18 cellular contexts compared by ENCODE assay signal in the genomic region with DNA sequence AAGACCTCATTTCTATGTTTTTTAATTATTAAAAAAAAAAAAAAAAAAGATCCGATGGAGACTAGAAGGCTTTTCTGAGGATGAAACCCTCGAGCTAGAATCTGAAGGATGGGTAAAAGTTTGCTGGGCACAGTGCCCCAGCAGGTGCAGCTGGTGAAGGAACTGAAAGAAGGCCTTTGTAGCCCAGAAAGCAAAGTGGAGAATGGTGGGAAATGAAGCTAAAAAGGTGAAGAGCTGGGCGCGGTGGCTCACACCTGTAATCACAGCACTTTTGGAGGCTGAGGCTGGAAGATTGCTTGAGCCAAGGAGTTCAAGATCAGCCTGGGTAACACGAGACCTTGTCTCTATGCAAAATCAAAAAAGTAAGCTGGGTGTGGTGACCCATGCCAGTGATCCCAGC. TPM values are rescaled to one million over a fixed set of nuclear protein-coding genes. Genes with fewer than 3 reads are reported as not detected.
DNase-seq lines count a peak whose midpoint lies in the region; ATAC-seq, FAIRE-seq and TF ChIP-seq lines count a peak whose summit lies in the region.
"Had no signal": no experiment of that assay in that cellular context is flagged by ENCODE, and none has a peak within 500 bp of the region (broad histone marks: within the 10 kb centered on the region; RNA-seq: fewer than 3 reads in every experiment).

No MANE protein-coding gene starts in this region.

- BruUV-seq in GM12878 (replicated peaks; lab: Mats Ljungman, UMichigan), result no TSS peak

- H3K9ac ChIP-seq in OCI-LY1 (ENCODE audit: low read length) (peak overlapping the region; percentile 24; the same call in 1 of the 2 replicates), GM12878 (ENCODE audit: control insufficient read depth, insufficient read depth, low read length) (no peak overlapping the region)

- H3K9me3 Mint-ChIP-seq in activated T-cell treated with anti-CD3 and anti-CD28 coated beads, Interleukin-2, amount 50 U/mL, for 72 hours, result no peaks in the 10 kb centered on the region
- no peaks in the 10 kb centered on the region for H3K9me3 Mint-ChIP-seq in stimulated activated memory B cell treated with anti-CD40 and anti-IgM and Interleukin-4, amounts not matched to agents 10 μg/mL and 1 μg/mL and 100 μg/mL, for 72 hours

- peak overlapping the region; percentile 75 for H3K27ac ChIP-seq in OCI-LY1 (ENCODE audit: low read depth, low read length, poor library complexity, severe bottlenecking)
- H3K27ac ChIP-seq in GM12878 (ENCODE audit: control insufficient read depth, insufficient read depth), result peak overlapping the region; percentile 37; the same call in 1 of the 2 replicates
- H3K27ac ChIP-seq: pancreas, vagina had no signal

- TF ChIP-seq POLR2A in GM12878 (IDR thresholded peaks at IDR 0.05; ENCODE audit: low read depth, low read length), result no peak

- in situ Hi-C loops in GM12878 (cut with MboI), result no loop called here

- peak overlapping the region; percentile 83 for H3K4me3 ChIP-seq in OCI-LY1 (ENCODE audit: low read depth, low read length, poor library complexity, severe bottlenecking)
- H3K4me3 ChIP-seq in GM12878, result peak overlapping the region; percentile 26; the same call in 1 of the 2 replicates
- H3K4me3 ChIP-seq: lung had no signal

- TF ChIP-seq CTCF in OCI-LY1 (IDR thresholded peaks at IDR 0.05; ENCODE audit: low read length) (no peak), GM12878 (IDR thresholded peaks at IDR 0.05 in 2 of 3, conservative IDR thresholded peaks at IDR 0.05 in 1 of 3; ENCODE audit: control insufficient read depth in 2 of 3, extremely low read depth in 1 of 3, insufficient read depth in 1 of 3, low read depth in 3 of 3, low read length in 3 of 3) (no peak)

- no peak for FAIRE-seq in GM12878 (lab: Jason Lieb, UNC)
- FAIRE-seq: colon, pancreas had no signal

- no peaks in the 10 kb centered on the region for H3F3A ChIP-seq in OCI-LY1 (ENCODE audit: insufficient read depth, low read length)

- H3K79me2 ChIP-seq in OCI-LY1 (ENCODE audit: insufficient read depth, low read length), result peaks cover 19% of the 10 kb centered on the region
- peaks cover 34% of the 10 kb centered on the region for H3K79me2 ChIP-seq in GM12878 (ENCODE audit: control insufficient read depth, insufficient read depth, low read length)

- no peak for TF ChIP-seq EP300 in GM12878 (IDR thresholded peaks at IDR 0.05; ENCODE audit: borderline replicate concordance in 1 of 2, control insufficient read depth in 1 of 2, low read depth in 2 of 2, low read length in 2 of 2)

- CTCF ChIA-PET in GM12878 (lab: Yijun Ruan, JAX), result interaction anchor here (0.6 to 2.2 kb wide), 8 partner anchors 16 to 357 kb away, joined by 3 to 7 read pairs (median 5); a partner anchor contains a TSS

- no peak for TF ChIP-seq RAD21 in GM12878 (IDR thresholded peaks at IDR 0.05; ENCODE audit: insufficient read depth, low read depth, low read length)

- RAD21 ChIA-PET in GM12878 (lab: Charles Lee; ENCODE audit: unreplicated experiment), result interaction anchor here (0.6 to 1.5 kb wide), 12 partner anchors 12 to 232 kb away, joined by 3 to 6 read pairs (median 4); a partner anchor contains a TSS

- peaks cover 18 to 37% of the 10 kb centered on the region in 2 donors for H3K36me3 Mint-ChIP-seq in activated T-cell treated with anti-CD3 and anti-CD28 coated beads, Interleukin-2, amount 50 U/mL, for 72 hours (ENCODE audit: insufficient read depth in 2 of 2)
- peaks cover 47% of the 10 kb centered on the region for H3K36me3 Mint-ChIP-seq in stimulated activated memory B cell treated with anti-CD40 and anti-IgM and Interleukin-4, amounts not matched to agents 10 μg/mL and 1 μg/mL and 100 μg/mL, for 72 hours

- ATAC-seq in activated T-cell treated with anti-CD3 and anti-CD28 coated beads, Interleukin-2, amount 50 U/mL, for 72 hours (replicated peaks in 1 of 2), result no peak
- no peak for ATAC-seq in GM12878
- ATAC-seq in stimulated activated memory B cell treated with anti-CD40 and anti-IgM and Interleukin-4, amounts not matched to agents 10 μg/mL and 1 μg/mL and 100 μg/mL, for 72 hours, result no peak
- ATAC-seq: pancreas had no signal

- DNase-seq in activated T-cell treated with anti-CD3 and anti-CD28 coated beads, Interleukin-2, amount 50 U/mL, for 72 hours, result no peak
- no peak for DNase-seq in activated T-cell treated with anti-CD3 and anti-CD28 coated beads, Interleukin-2, amount 50 U/mL, for 1 hour
- no peak for DNase-seq in GM12878 (ENCODE audit: low read depth, low spot score)
- DNase-seq in NCI-H1417 treated with DMSO at 0.1 percent for 48 hours (lab: John Stamatoyannopoulos, UW), result no peak
- DNase-seq in NCI-H2029 treated with DMSO at 0.1 percent for 48 hours (lab: John Stamatoyannopoulos, UW), result no peak
- no peak for DNase-seq in NCI-H82 treated with DMSO at 0.1 percent for 48 hours (lab: John Stamatoyannopoulos, UW; ENCODE audit: unreplicated experiment)
- DNase-seq: activated CD4-positive, CD25-positive, alpha-beta regulatory T cell; DMS79 treated with DMSO at 0.1 percent for 48 hours; NCI-H1092; NCI-H524; SHP77 treated with DMSO at 0.1 percent for 48 hours; stimulated activated CD8-positive, alpha-beta memory T cell treated with anti-CD3 and anti-CD28 coated beads, Interleukin-4, amount 100 ng/mL, for 48 hours had no signal

- H3K4me1 Mint-ChIP-seq in activated T-cell treated with anti-CD3 and anti-CD28 coated beads, Interleukin-2, amount 50 U/mL, for 72 hours (ENCODE audit: low read depth), result peaks cover 91% of the 10 kb centered on the region
- peaks cover 46% of the 10 kb centered on the region for H3K4me1 Mint-ChIP-seq in stimulated activated memory B cell treated with anti-CD40 and anti-IgM and Interleukin-4, amounts not matched to agents 10 μg/mL and 1 μg/mL and 100 μg/mL, for 72 hours

- H2AFZ ChIP-seq in OCI-LY1 (ENCODE audit: low read length) (no peak overlapping the region), GM12878 (ENCODE audit: control insufficient read depth, low read depth, low read length) (no peak overlapping the region)

- H3K27me3 ChIP-seq in OCI-LY1 (ENCODE audit: insufficient read depth, low read length), result no peaks in the 10 kb centered on the region
- H3K27me3 ChIP-seq in GM12878 (replicated peaks in 1 of 2; ENCODE audit: control insufficient read depth in 2 of 2, insufficient read depth in 2 of 2, low read length in 1 of 2), result no peaks in the 10 kb centered on the region
- H3K27me3 ChIP-seq: pancreas, vagina had no signal

- POLR2A ChIA-PET in GM12878 (lab: Charles Lee), result interaction anchor here (0.6 to 2.0 kb wide), 9 partner anchors 17 to 1744 kb away, joined by 3 to 9 read pairs (median 4); a partner anchor contains a TSS

- H3K9me3 ChIP-seq in OCI-LY1 (ENCODE audit: low read length) (no peaks in the 10 kb centered on the region), GM12878 (replicated peaks; ENCODE audit: control insufficient read depth, insufficient read depth, low read length) (no peaks in the 10 kb centered on the region)
- H3K9me3 ChIP-seq: pancreas, vagina had no signal

- H3K27ac Mint-ChIP-seq in activated T-cell treated with anti-CD3 and anti-CD28 coated beads, Interleukin-2, amount 50 U/mL, for 72 hours, result no peak overlapping the region
- H3K27ac Mint-ChIP-seq in stimulated activated memory B cell treated with anti-CD40 and anti-IgM and Interleukin-4, amounts not matched to agents 10 μg/mL and 1 μg/mL and 100 μg/mL, for 72 hours, result peak overlapping the region; percentile 95

- H3K36me3 ChIP-seq in OCI-LY1 (ENCODE audit: insufficient read depth, low read length) (peaks cover 66% of the 10 kb centered on the region), GM12878 (ENCODE audit: control insufficient read depth in 2 of 2, insufficient read depth in 2 of 2, low read length in 1 of 2) (peaks cover 20 to 26% of the 10 kb centered on the region in 2 experiments; a peak in 3 of 4 replicates)

- H4K20me1 ChIP-seq in OCI-LY1 (ENCODE audit: insufficient read depth, low read length), result no peaks in the 10 kb centered on the region
- H4K20me1 ChIP-seq in GM12878 (ENCODE audit: control insufficient read depth, insufficient read depth), result no peaks in the 10 kb centered on the region

- SMC1A ChIA-PET in GM12878 (lab: Charles Lee; ENCODE audit: uncharacterized antibody, unreplicated experiment), result interaction anchor here (0.6 to 1.6 kb wide), 14 partner anchors 11 to 168 kb away, joined by 3 to 12 read pairs (median 5); no protein-coding TSS in a partner anchor

- H3K4me3 Mint-ChIP-seq in activated T-cell treated with anti-CD3 and anti-CD28 coated beads, Interleukin-2, amount 50 U/mL, for 72 hours, result peak overlapping the region; percentile 84 to 96
- peak overlapping the region; percentile 46 for H3K4me3 Mint-ChIP-seq in stimulated activated memory B cell treated with anti-CD40 and anti-IgM and Interleukin-4, amounts not matched to agents 10 μg/mL and 1 μg/mL and 100 μg/mL, for 72 hours

- intact Hi-C loops in GM12878 (cut with micrococcal nuclease; ENCODE audit: unreplicated experiment), result no loop called here

- H3K27me3 Mint-ChIP-seq in activated T-cell treated with anti-CD3 and anti-CD28 coated beads, Interleukin-2, amount 50 U/mL, for 72 hours (ENCODE audit: low read depth), result peaks cover 7% of the 10 kb centered on the region
- H3K27me3 Mint-ChIP-seq in stimulated activated memory B cell treated with anti-CD40 and anti-IgM and Interleukin-4, amounts not matched to agents 10 μg/mL and 1 μg/mL and 100 μg/mL, for 72 hours, result peaks cover 10% of the 10 kb centered on the region

- H3K9me2 ChIP-seq in OCI-LY1 (ENCODE audit: low read depth, low read length), result no peaks in the 10 kb centered on the region

- peak overlapping the region; percentile 63 for H3K4me2 ChIP-seq in OCI-LY1 (ENCODE audit: low read length)
- peak overlapping the region; percentile 94 for H3K4me2 ChIP-seq in GM12878 (ENCODE audit: control insufficient read depth, insufficient read depth)

- 71% methylated on average over 5 of the region's 5 CpGs for WGBS in GM12878 (ENCODE audit: insufficient coverage, insufficient replicate concordance, low lambda C conversion rate, missing lambda C conversion rate)

- peaks cover 52% of the 10 kb centered on the region for H3K4me1 ChIP-seq in OCI-LY1 (ENCODE audit: insufficient read depth, low read length, severe bottlenecking)
- H3K4me1 ChIP-seq in GM12878 (ENCODE audit: control insufficient read depth, insufficient read depth, low read length), result peaks cover 23% of the 10 kb centered on the region

RNA-seq across cellular contexts. Expression of a gene that starts 50.3 kb away (rescaled TPM):
- total RNA-seq in activated T-cell treated with anti-CD3 and anti-CD28 coated beads, Interleukin-2, amount 50 U/mL, for 72 hours, result 100 to 1,000 TPM; 175 to 204 TPM
- total RNA-seq in GM12878 (2013; cell fraction: nucleolus; rRNA removed), result 161 and 179 TPM in 2 replicates
- total RNA-seq in GM12878 (2014; rRNA removed), result 28.2 and 32.4 TPM in 2 replicates
- total RNA-seq in GM12878 (2014; rRNA removed; fragmentation: Illumina TruSeq; extraction: Trizol), result 18.2 and 19.0 TPM in 2 replicates
- 58.1 and 66.1 TPM in 2 replicates for total RNA-seq in GM12878 (2021)
- 26.5 TPM for polyA plus RNA-seq in GM12878 (2011; ENCODE audit: low read depth)
- polyA plus RNA-seq in GM12878 (2011; rRNA removed), result 28.8 and 33.3 TPM in 2 replicates
- 26.4 and 30.9 TPM in 2 replicates for polyA plus RNA-seq in GM12878 (2011; cell fraction: cytosol; rRNA removed)
- polyA plus RNA-seq in GM12878 (2011; cell fraction: nucleus; rRNA removed), result 38.5 and 42.8 TPM in 2 replicates
- 46.1 and 55.7 TPM in 2 replicates for polyA plus RNA-seq in GM12878 (2012)
- polyA plus RNA-seq in GM12878 (2014; fragmentation: Illumina TruSeq; extraction: Trizol), result 35.8 and 41.5 TPM in 2 replicates
- polyA plus RNA-seq in GM12878 (2014; fragmentation: Nextera tagmentation; extraction: Ambion mirVana), result 10 to 100 TPM in 1 of 2 experiments, 1 to 10 TPM in 1; 6.3 to 10.2 TPM
- polyA plus RNA-seq in GM12878 (2014; rRNA removed), result 32.5 and 34.6 TPM in 2 replicates
- 10 to 100 TPM; 48.5 to 52.3 TPM for polyA plus RNA-seq in GM12878 (2016; fragmentation: Nextera tagmentation; extraction: Ambion mirVana)
- polyA minus RNA-seq in GM12878 (2011; rRNA and poly(A)+ RNA removed), result 26.8 and 36.9 TPM in 2 replicates
- 18.6 and 19.0 TPM in 2 replicates for polyA minus RNA-seq in GM12878 (2011; cell fraction: cytosol; rRNA and poly(A)+ RNA removed)
- polyA minus RNA-seq in GM12878 (2011; cell fraction: nucleus; rRNA and poly(A)+ RNA removed), result 17.2 and 32.2 TPM in 2 replicates
